20 cellular contexts compared by ENCODE assay signal in genomic region chr2:223597071-223597470, GRCh38. TPM values are rescaled to one million over a fixed set of nuclear protein-coding genes. Genes with fewer than 3 reads are reported as not detected.
"Had no signal": no experiment of that assay in that cellular context is flagged by ENCODE, and none has a peak within 500 bp of the region (broad histone marks: within the 10 kb centered on the region; RNA-seq: fewer than 3 reads in every experiment).

No MANE protein-coding gene starts in this region.

- H3K27ac ChIP-seq: epithelial cell of prostate, gastrocnemius medialis, left ventricle myocardium inferior, thyroid gland, WERI-Rb-1 had no signal

- H3K9me3 ChIP-seq: gastrocnemius medialis, thyroid gland had no signal

- DNase-seq: activated CD4-positive, alpha-beta T cell treated with anti-CD3 and anti-CD28 coated beads for 1 hour; activated CD4-positive, alpha-beta T cell treated with anti-CD3 and anti-CD28 coated beads, Interleukin-2, amount 50 U/mL, for 4 hours; amniotic stem cell; endodermal cell; gastrocnemius medialis; head of caudate nucleus; kidney glomerular epithelial cell; left ventricle myocardium inferior; stimulated activated CD4-positive, alpha-beta T cell treated with anti-CD3 and anti-CD28 coated beads, Interleukin-2, amount 100 ng/mL, for 24 hours; stimulated activated naive CD4-positive, alpha-beta T cell treated with Interleukin-2 at 50 U/mL for 16 hours; T-helper 17 cell; thyroid gland; WERI-Rb-1 had no signal

- H3K9me3 Mint-ChIP-seq: activated T-helper 1 cell treated with anti-CD3 and anti-CD28 coated beads, Interleukin-12 subunit alpha, Interleukin-12 subunit beta, Interleukin-2, Interleukin-4 antibody, amounts not matched to agents 30 ng/mL and 10 ng/mL and 1 ng/mL, durations not matched to agents 14 hours and 24 hours and 36 hours; endodermal cell had no signal

- H3K36me3 Mint-ChIP-seq: activated naive CD8-positive, alpha-beta T cell had no signal

- ATAC-seq: gastrocnemius medialis, T-helper 17 cell had no signal

- H3K4me3 ChIP-seq: gastrocnemius medialis, left ventricle myocardium inferior, thyroid gland had no signal

- H3K27me3 ChIP-seq: gastrocnemius medialis, thyroid gland had no signal

- H3K4me3 Mint-ChIP-seq: activated naive CD8-positive, alpha-beta T cell; activated T-helper 1 cell treated with anti-CD3 and anti-CD28 coated beads, Interleukin-12 subunit alpha, Interleukin-12 subunit beta, Interleukin-2, Interleukin-4 antibody, amounts not matched to agents 30 ng/mL and 10 ng/mL and 1 ng/mL, durations not matched to agents 14 hours and 24 hours and 36 hours; endodermal cell; memory B cell; neural crest cell; T-helper 17 cell had no signal

- H3K4me1 Mint-ChIP-seq: endodermal cell, memory B cell, T-helper 17 cell had no signal

- H3K27ac Mint-ChIP-seq: activated naive CD8-positive, alpha-beta T cell; activated T-helper 1 cell treated with anti-CD3 and anti-CD28 coated beads, Interleukin-12 subunit alpha, Interleukin-12 subunit beta, Interleukin-2, Interleukin-4 antibody, amounts not matched to agents 30 ng/mL and 10 ng/mL and 1 ng/mL, durations not matched to agents 14 hours and 24 hours and 36 hours; endodermal cell; memory B cell; progenitor cell of endocrine pancreas; T-helper 17 cell had no signal

- H3K4me1 ChIP-seq: gastrocnemius medialis, left ventricle myocardium inferior, thyroid gland had no signal

- H3K36me3 ChIP-seq: gastrocnemius medialis, left ventricle myocardium inferior, thyroid gland, WERI-Rb-1 had no signal

RNA-seq across cellular contexts. Expression of gene SCG2, which starts 5.1 kb away (rescaled TPM):
- total RNA-seq: activated T-helper 1 cell treated with anti-CD3 and anti-CD28 coated beads, Interleukin-12 subunit alpha, Interleukin-12 subunit beta, Interleukin-2, Interleukin-4 antibody, amounts not matched to agents 30 ng/mL and 10 ng/mL and 1 ng/mL, durations not matched to agents 14 hours and 24 hours and 36 hours; dermis microvascular lymphatic vessel endothelial cell; gastrocnemius medialis; T-helper 17 cell had no signal
